In genomic region chr11:75574698-75575265, GRCh38 we compare ENCODE assay signal across 14 cellular contexts. TPM values are rescaled to one million over a fixed set of nuclear protein-coding genes. Genes with fewer than 3 reads are reported as not detected.
DNase-seq lines count a peak whose midpoint lies in the region; ATAC-seq and TF ChIP-seq lines count a peak whose summit lies in the region.
"Had no signal": no experiment of that assay in that cellular context is flagged by ENCODE, and none has a peak within 500 bp of the region (broad histone marks: within the 10 kb centered on the region; RNA-seq: fewer than 3 reads in every experiment).

No MANE protein-coding gene starts in this region.

- ATAC-seq in Right ventricle myocardium superior (ENCODE audit: poor library complexity) (no peak), left ventricle myocardium superior (no peak), left cardiac atrium (peak; percentile 9 to 19), upper lobe of left lung (ENCODE audit: low FRiP score in 2 of 2) (no peak), GM21367 (IDR thresholded peaks at IDR 0.05; ENCODE audit: unreplicated experiment) (no peak)
- ATAC-seq: naive thymus-derived CD8-positive, alpha-beta T cell had no signal

- H3K36me3 ChIP-seq in adrenal gland (replicated peaks in 1 of 2) (peaks cover 0 to 45% of the 10 kb centered on the region in 2 donors), upper lobe of left lung (peaks cover 18 to 49% (median 43%) of the 10 kb centered on the region in 4 donors)

- H3K9me3 ChIP-seq in adrenal gland (replicated peaks in 1 of 3) (no peaks in the 10 kb centered on the region), upper lobe of left lung (no peaks in the 10 kb centered on the region)
- H3K9me3 ChIP-seq: thyroid gland had no signal

- 67 to 76% (median 73%) methylated on average over 3 to 7 of the region's 7 CpGs for WGBS in adrenal gland, 4 donors
- WGBS in upper lobe of left lung, 2 donors = 69 to 80% methylated on average over 5 to 7 of the region's 7 CpGs

- no peak overlapping the region for H3K27ac ChIP-seq in adrenal gland
- H3K27ac ChIP-seq in upper lobe of left lung = peak overlapping the region in 3 of 4 donors; percentile 20 to 69 (median 59)
- H3K27ac ChIP-seq: thyroid gland had no signal

- DNase-seq in Right ventricle myocardium superior = peak; percentile 13
- no peak for DNase-seq in left ventricle myocardium superior
- peak in 1 of 7 donors; percentile 16 for DNase-seq in adrenal gland
- DNase-seq in left cardiac atrium = no peak
- no peak for DNase-seq in upper lobe of left lung
- no peak for DNase-seq in iPS-NIHi7 (ENCODE audit: extremely low spot score)
- DNase-seq in HCEC 1CT = no peak
- DNase-seq: activated naive CD4-positive, alpha-beta T cell treated with anti-CD3 and anti-CD28 coated beads for 36 hours; DMS79; naive thymus-derived CD8-positive, alpha-beta T cell; NCI-H1105; NCI-H446; thyroid gland had no signal

- H3K4me3 ChIP-seq in adrenal gland (no peak overlapping the region), upper lobe of left lung (no peak overlapping the region)
- H3K4me3 ChIP-seq: thyroid gland had no signal

- peak in 4 of 6 experiments; percentile 10 to 43 (median 23) for TF ChIP-seq CTCF in adrenal gland (IDR thresholded peaks at IDR 0.05)
- peak in 1 of 6 experiments; percentile 16 for TF ChIP-seq CTCF in upper lobe of left lung (IDR thresholded peaks at IDR 0.05)

- H3K27me3 ChIP-seq in adrenal gland = no peaks in the 10 kb centered on the region
- H3K27me3 ChIP-seq in upper lobe of left lung = no peaks in the 10 kb centered on the region
- H3K27me3 ChIP-seq: thyroid gland had no signal

- intact Hi-C loops in Right ventricle myocardium superior (cut with DNase I) = no loop called here
- intact Hi-C loops in left ventricle myocardium superior (cut with micrococcal nuclease) = no loop called here
- intact Hi-C loops in adrenal gland (cut with DNase I) = no loop called here
- intact Hi-C loops in left cardiac atrium (cut with DNase I) = loop anchor here in 1 of 2 donors (2.0 kb wide), 1 partner anchor 28 kb away; no protein-coding TSS in a partner anchor

- TF ChIP-seq POLR2A in adrenal gland (IDR thresholded peaks at IDR 0.05) (no peak), upper lobe of left lung (IDR thresholded peaks at IDR 0.05) (no peak)

- TF ChIP-seq EP300 in upper lobe of left lung (IDR thresholded peaks at IDR 0.05) = no peak

- H3K4me1 ChIP-seq in adrenal gland (replicated peaks in 1 of 2) (peaks cover 0 to 16% of the 10 kb centered on the region in 2 donors), upper lobe of left lung (peaks cover 18 to 40% (median 31%) of the 10 kb centered on the region in 4 donors)

RNA-seq across cellular contexts. Expression of gene SERPINH1, which starts 12.7 kb away (rescaled TPM):
- total RNA-seq in Right ventricle myocardium superior (54.0 TPM), left ventricle myocardium superior (58.5 TPM), adrenal gland (100 to 1,000 TPM; 156 to 529 (median 221) TPM), left cardiac atrium (100 to 1,000 TPM; 105 to 137 TPM), upper lobe of left lung (100 to 1,000 TPM in 5 of 6 donors, 10 to 100 TPM in 1; 95.9 to 266 (median 145) TPM)
- polyA plus RNA-seq in adrenal gland = 100 to 1,000 TPM in 2 of 3 donors, 10 to 100 TPM in 1; 93.6 to 152 (median 127) TPM

RNA-seq across cellular contexts. Expression of gene GDPD5, which starts 49.0 kb away (rescaled TPM):
- total RNA-seq in Right ventricle myocardium superior = 6.5 TPM
- 8.4 TPM for total RNA-seq in left ventricle myocardium superior
- 10 to 100 TPM in 7 of 8 donors, 1 to 10 TPM in 1; 4.8 to 17.8 (median 14.5) TPM for total RNA-seq in adrenal gland
- polyA plus RNA-seq in adrenal gland = 100 to 1,000 TPM in 1 of 3 donors, 10 to 100 TPM in 1, 1 to 10 TPM in 1; 4.1 to 110 (median 35.0) TPM
- total RNA-seq in left cardiac atrium = 10 to 100 TPM; 12.3 to 17.6 TPM
- 10 to 100 TPM in 4 of 6 donors, 1 to 10 TPM in 2; 5.7 to 34.6 (median 14.0) TPM for total RNA-seq in upper lobe of left lung

Comparison
In these comparisons a context has a peak if more than half of its experiments do, and no peak if none do; other contexts are left out.
1. ATAC-seq: peak in left cardiac atrium (2 of 2); none in Right ventricle myocardium superior (single experiment), left ventricle myocardium superior (single experiment), upper lobe of left lung (0 of 2) and GM21367 (single experiment).
2. H3K27ac ChIP-seq: peak in upper lobe of left lung (3 of 4); none in adrenal gland (0 of 5).